1 cellular context compared by ENCODE assay signal in the genomic region with DNA sequence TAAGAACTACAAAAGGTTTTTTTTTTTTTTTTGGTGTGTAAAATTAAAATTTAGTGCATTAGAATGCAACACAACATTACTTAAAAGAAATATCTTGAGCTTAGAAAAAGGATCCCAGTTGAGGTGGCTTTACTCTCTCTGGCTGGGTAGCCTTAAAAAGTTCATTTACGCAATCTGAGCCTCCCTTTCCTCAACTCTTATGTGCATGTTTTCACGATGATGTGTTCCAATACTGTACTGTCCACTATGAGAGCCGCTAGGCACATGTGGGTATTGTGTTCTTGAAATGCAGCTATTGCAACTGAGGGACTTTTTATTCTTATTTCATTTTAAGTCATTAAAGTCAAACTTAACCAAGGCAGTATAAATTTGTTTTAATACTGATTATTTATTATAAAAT.
TF ChIP-seq lines count a peak whose summit lies in the region.

No MANE protein-coding gene starts in this region.

TF ChIP-seq in SK-N-SH, 30 proteins besides CTCF, POLR2A, EP300 and RAD21 (continued from another document):
- TF ChIP-seq, protein P1, sequence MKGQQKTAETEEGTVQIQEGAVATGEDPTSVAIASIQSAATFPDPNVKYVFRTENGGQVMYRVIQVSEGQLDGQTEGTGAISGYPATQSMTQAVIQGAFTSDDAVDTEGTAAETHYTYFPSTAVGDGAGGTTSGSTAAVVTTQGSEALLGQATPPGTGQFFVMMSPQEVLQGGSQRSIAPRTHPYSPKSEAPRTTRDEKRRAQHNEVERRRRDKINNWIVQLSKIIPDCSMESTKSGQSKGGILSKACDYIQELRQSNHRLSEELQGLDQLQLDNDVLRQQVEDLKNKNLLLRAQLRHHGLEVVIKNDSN (IDR thresholded peaks at IDR 0.05; ENCODE audit: borderline replicate concordance, low read depth): no peak
- TF ChIP-seq JUND (IDR thresholded peaks at IDR 0.05) (no peak), FOSL2 (IDR thresholded peaks at IDR 0.05; ENCODE audit: borderline replicate concordance, low read depth) (peak; percentile 44; the same call in 1 of the 2 replicates), GABPA (IDR thresholded peaks at IDR 0.05; ENCODE audit: low read depth) (no peak), TCF12 (IDR thresholded peaks at IDR 0.05) (no peak)
